Comparison of ENCODE assay signal across 8 cellular contexts in the genomic region with DNA sequence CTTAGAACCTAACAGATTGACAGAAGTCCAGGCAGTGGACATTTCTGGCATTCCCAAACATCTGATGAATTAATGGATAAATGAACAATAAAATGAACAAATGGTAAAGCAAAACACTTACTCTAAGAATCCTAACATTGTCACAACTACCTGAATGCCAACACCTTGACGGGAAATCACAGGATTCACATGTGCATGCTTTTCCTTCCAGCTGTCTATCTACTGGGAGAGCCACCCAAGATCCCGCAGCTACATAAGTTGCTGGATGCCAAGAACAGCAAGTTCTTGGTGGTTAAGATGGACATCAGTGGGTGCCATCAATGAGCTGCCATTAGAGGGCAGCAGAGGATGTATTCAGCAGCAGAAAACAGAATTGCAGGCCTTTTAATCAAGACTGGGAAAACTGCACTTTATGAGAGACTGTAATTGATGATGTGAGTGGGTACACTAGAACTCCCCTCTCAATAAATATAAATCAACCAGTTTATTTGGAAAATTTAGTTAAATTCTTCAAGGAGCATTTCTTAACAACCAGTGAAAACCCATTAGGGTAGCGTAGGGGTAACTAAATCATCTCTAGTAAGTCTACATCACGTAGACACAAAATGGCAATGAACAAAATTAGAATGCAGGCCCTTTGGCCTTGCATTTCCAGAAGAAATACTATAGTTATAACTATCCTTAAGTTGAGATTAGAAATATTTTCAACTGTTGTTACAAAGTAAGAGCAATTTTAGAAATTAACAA. TPM values are rescaled to one million over a fixed set of nuclear protein-coding genes. Genes with fewer than 3 reads are reported as not detected.
DNase-seq lines count a peak whose midpoint lies in the region; ATAC-seq, FAIRE-seq and TF ChIP-seq lines count a peak whose summit lies in the region.

No MANE protein-coding gene starts in this region.

- no peaks in the 10 kb centered on the region for H3K27me3 ChIP-seq in pancreas
- H3K27me3 ChIP-seq in uterus, result no peaks in the 10 kb centered on the region

- 50 to 51% methylated on average over 4 of the region's 4 CpGs for WGBS in pancreas, 2 donors

- H3K27ac ChIP-seq in pancreas, result no peak overlapping the region
- no peak overlapping the region for H3K27ac ChIP-seq in uterus

- ATAC-seq in GM19467 (IDR thresholded peaks at IDR 0.05; ENCODE audit: unreplicated experiment) (peak; percentile 82), pancreas (peak; percentile 73 to 96 (median 94))

- TF ChIP-seq CTCF in pancreas (IDR thresholded peaks at IDR 0.05) (peak; percentile 67 to 84 (median 78)), uterus (IDR thresholded peaks at IDR 0.05) (peak; percentile 72 to 87 (median 74))

- peak; percentile 17 for FAIRE-seq in pancreas (lab: Jason Lieb, UNC)

- no peak for TF ChIP-seq POLR2A in uterus (IDR thresholded peaks at IDR 0.05)

- H3K9me3 ChIP-seq in pancreas (no peaks in the 10 kb centered on the region), uterus (no peaks in the 10 kb centered on the region)

- H3K4me3 ChIP-seq in pancreas (no peak overlapping the region), uterus (no peak overlapping the region)

- DNase-seq in D341Med (ENCODE audit: low spot score) (peak; percentile 67), HuH-7.5 (ENCODE audit: low spot score) (peak; percentile 14), OCI-M1 (lab: John Stamatoyannopoulos, UW) (peak; percentile 87), glomerular endothelial cell (ENCODE audit: extremely low read depth, low read depth, low spot score) (peak; percentile 71), pancreas (peak in 4 of 6 donors; percentile 45 to 76 (median 49)), uterus (peak; percentile 55 to 59)
- DNase-seq in activated gamma-delta T cell treated with anti-CD3 and anti-CD28 coated beads, Interleukin-2, amount 50 U/mL, for 16 hours (ENCODE audit: low read depth), result peak; percentile 15

- intact Hi-C loops in pancreas (cut with DNase I), result no loop called here
- intact Hi-C loops in uterus (cut with DNase I; ENCODE audit: low total_unique reads), result no loop called here

- no peaks in the 10 kb centered on the region for H3K36me3 ChIP-seq in pancreas
- H3K36me3 ChIP-seq in uterus, result no peaks in the 10 kb centered on the region

- H3K4me1 ChIP-seq in pancreas (no peaks in the 10 kb centered on the region), uterus (no peaks in the 10 kb centered on the region)

RNA-seq across cellular contexts. Expression of gene SESTD1, which starts 45.6 kb away (rescaled TPM):
- 15.1 and 22.1 TPM in 2 replicates for total RNA-seq in glomerular endothelial cell
- total RNA-seq in pancreas, result 10 to 100 TPM; 10.5 to 37.0 (median 17.8) TPM
- polyA plus RNA-seq in pancreas, result 1 to 10 TPM; 4.0 to 7.5 TPM
- total RNA-seq in uterus, result 10 to 100 TPM in 3 of 4 donors, 1 to 10 TPM in 1; 5.6 to 64.7 (median 32.8) TPM

Comparison
In these comparisons a context has a peak if more than half of its experiments do, and no peak if none do; other contexts are left out.
1. DNase-seq: peak in every context shown above with its lines; median percentile 87 in OCI-M1; 71 in glomerular endothelial cell; 67 in D341Med; 57 in uterus; 49 in pancreas; 15 in activated gamma-delta T cell treated with anti-CD3 and anti-CD28 coated beads, Interleukin-2, amount 50 U/mL, for 16 hours; 14 in HuH-7.5.